Comparison of ENCODE assay signal across 9 cellular contexts in the genomic region with DNA sequence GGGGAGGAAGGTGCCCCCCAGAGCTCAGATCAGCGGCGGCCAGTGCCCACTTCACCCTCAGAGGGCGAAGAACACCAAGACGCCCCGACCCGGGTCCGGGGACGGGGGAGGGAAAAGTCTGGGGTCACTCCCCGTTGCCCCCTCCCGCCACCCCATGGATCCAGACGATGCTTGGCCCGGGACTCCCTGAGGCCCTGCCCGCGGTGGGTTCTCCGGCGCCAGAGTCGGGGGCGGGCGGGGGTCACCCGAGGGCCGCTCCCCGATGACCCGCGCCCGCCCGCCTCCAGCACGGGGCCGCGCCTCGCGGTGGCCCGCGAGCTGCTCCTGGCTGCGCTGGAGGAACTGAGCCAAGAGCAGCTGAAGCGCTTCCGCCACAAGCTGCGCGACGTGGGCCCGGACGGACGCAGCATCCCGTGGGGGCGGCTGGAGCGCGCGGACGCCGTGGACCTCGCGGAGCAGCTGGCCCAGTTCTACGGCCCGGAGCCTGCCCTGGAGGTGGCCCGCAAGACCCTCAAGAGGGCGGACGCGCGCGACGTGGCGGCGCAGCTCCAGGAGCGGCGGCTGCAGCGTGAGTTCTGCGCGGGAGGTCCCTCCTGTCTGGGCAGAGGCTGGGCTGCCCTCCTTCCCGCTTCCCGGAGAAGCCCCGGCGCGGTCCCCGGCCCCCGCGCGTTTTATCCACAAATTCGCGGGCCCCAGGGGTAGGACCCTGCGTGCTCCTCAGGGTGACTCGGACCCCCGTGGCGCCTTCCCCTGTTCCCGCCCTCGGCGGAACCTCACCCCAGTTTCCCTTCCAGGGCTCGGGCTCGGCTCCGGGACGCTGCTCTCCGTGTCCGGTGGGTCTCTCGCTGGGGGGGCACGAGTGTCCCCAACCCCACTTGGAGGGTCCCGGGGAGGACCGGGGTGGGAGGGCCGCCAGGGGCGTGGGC. TPM values are rescaled to one million over a fixed set of nuclear protein-coding genes. Genes with fewer than 3 reads are reported as not detected.
DNase-seq lines count a peak whose midpoint lies in the region; ATAC-seq and TF ChIP-seq lines count a peak whose summit lies in the region.
"Had no signal": no experiment of that assay in that cellular context is flagged by ENCODE, and none has a peak within 500 bp of the region (broad histone marks: within the 10 kb centered on the region; RNA-seq: fewer than 3 reads in every experiment).

No MANE protein-coding gene starts in this region.

- no peaks in the 10 kb centered on the region for H3K36me3 Mint-ChIP-seq in activated B cell treated with CpG ODN at 0.5 μM for 24 hours (ENCODE audit: low read depth)

- H3K4me3 Mint-ChIP-seq in activated B cell treated with CpG ODN at 0.5 μM for 24 hours, result no peak overlapping the region

- H3K27ac ChIP-seq in heart left ventricle, result no peak overlapping the region

- intact Hi-C loops in activated B cell treated with CpG ODN at 0.5 μM for 24 hours (cut with micrococcal nuclease) (no loop called here), heart left ventricle (cut with DNase I) (loop anchor here in 1 of 10 donors (10.0 kb wide), 1 partner anchor 95 kb away; no protein-coding TSS in a partner anchor)

- H3K9me3 ChIP-seq in heart left ventricle, result peaks cover 0 to 3% (median 0%) of the 10 kb centered on the region in 12 donors

- H3K27me3 ChIP-seq in heart left ventricle, result peaks cover 39 to 78% (median 57%) of the 10 kb centered on the region in 9 donors

- peaks cover 18% of the 10 kb centered on the region for H3K27me3 Mint-ChIP-seq in activated B cell treated with CpG ODN at 0.5 μM for 24 hours

- TF ChIP-seq CTCF in GM10266 (IDR thresholded peaks at IDR 0.05; ENCODE audit: control insufficient read depth, insufficient read depth, low read depth, missing control alignments) (no peak), activated B cell treated with CpG ODN at 0.5 μM for 24 hours (IDR thresholded peaks at IDR 0.05) (no peak), heart left ventricle (IDR thresholded peaks at IDR 0.05) (no peak)

- no peak overlapping the region for H3K27ac Mint-ChIP-seq in activated B cell treated with CpG ODN at 0.5 μM for 24 hours

- DNase-seq in GM10266 (ENCODE audit: extremely low spot score) (peak; percentile 44), activated B cell treated with CpG ODN at 0.5 μM for 24 hours (no peak), heart left ventricle (peak in 4 of 5 donors; percentile 16 to 63 (median 28)), retina (peak; percentile 39), SW 1271 (lab: John Stamatoyannopoulos, UW) (no peak), erythroblast (lab: John Stamatoyannopoulos, UW) (no peak)

- TF ChIP-seq POLR2A in heart left ventricle (IDR thresholded peaks at IDR 0.05) (no peak), erythroblast (IDR thresholded peaks at IDR 0.05; ENCODE audit: low read length) (no peak)

- peaks cover 3% of the 10 kb centered on the region for H3K9me3 Mint-ChIP-seq in activated B cell treated with CpG ODN at 0.5 μM for 24 hours

- no peaks in the 10 kb centered on the region for H3K36me3 ChIP-seq in heart left ventricle

- peaks cover 0 to 31% (median 16%) of the 10 kb centered on the region in 12 donors for H3K4me1 ChIP-seq in heart left ventricle

- WGBS in heart left ventricle, 4 donors, result 12 to 16% (median 16%) methylated on average over 34 to 97 of the region's 97 CpGs

- ATAC-seq in activated B cell treated with CpG ODN at 0.5 μM for 24 hours (ENCODE audit: low read depth), result peak; percentile 48
- ATAC-seq in heart left ventricle, result peak in 3 of 4 donors; percentile 33 to 38 (median 35)
- no peak for ATAC-seq in GM18907 (IDR thresholded peaks at IDR 0.05; ENCODE audit: unreplicated experiment)
- ATAC-seq in HG02840 (IDR thresholded peaks at IDR 0.05; ENCODE audit: low FRiP score, unreplicated experiment), result no peak

- H3K4me1 Mint-ChIP-seq in activated B cell treated with CpG ODN at 0.5 μM for 24 hours, result peaks cover 36% of the 10 kb centered on the region

- peak overlapping the region in 11 of 12 donors; percentile 3 to 49 (median 31) for H3K4me3 ChIP-seq in heart left ventricle

- CTCF ChIA-PET in activated B cell treated with CpG ODN at 0.5 μM for 24 hours (lab: Charles Lee), result interaction anchor here (0.7 to 3.5 kb wide), 6 partner anchors 26 to 169 kb away, joined by 3 to 21 read pairs (median 3); no protein-coding TSS in a partner anchor

- POLR2A ChIA-PET in activated B cell treated with CpG ODN at 0.5 μM for 24 hours (lab: Charles Lee), result interaction anchor here (0.7 to 6.5 kb wide), 10 partner anchors 8 to 72 kb away, joined by 3 to 74 read pairs (median 5); a partner anchor contains a TSS

RNA-seq across cellular contexts. Expression of a gene that starts 1.1 kb away (rescaled TPM):
- total RNA-seq in activated B cell treated with CpG ODN at 0.5 μM for 24 hours (0.46 and 0.64 TPM in 2 replicates), heart left ventricle (under 1 TPM in 4 of 9 donors, not detected in 5; 0.09 to 0.20 (median 0.16) TPM)
- under 1 TPM in 1 of 2 donors, not detected in 1; 0.14 TPM for polyA plus RNA-seq in heart left ventricle

RNA-seq across cellular contexts. Expression of a gene that starts 9.6 kb away (rescaled TPM):
- total RNA-seq in activated B cell treated with CpG ODN at 0.5 μM for 24 hours (62.3 and 74.1 TPM in 2 replicates), heart left ventricle (10 to 100 TPM in 2 of 9 donors, 1 to 10 TPM in 7; 4.5 to 11.1 (median 6.2) TPM)
- polyA plus RNA-seq in heart left ventricle, result 10 to 100 TPM in 1 of 2 donors, 1 to 10 TPM in 1; 9.4 to 15.7 TPM

RNA-seq across cellular contexts. Expression of a gene that starts 20.0 kb away (rescaled TPM):
- total RNA-seq in activated B cell treated with CpG ODN at 0.5 μM for 24 hours (not detected in 2 replicates), heart left ventricle (not detected)
- polyA plus RNA-seq in heart left ventricle, result not detected
- total RNA-seq: OCI-LY7 had no signal

RNA-seq across cellular contexts. Expression of a gene that starts 28.3 kb away (rescaled TPM):
- 112 and 125 TPM in 2 replicates for total RNA-seq in activated B cell treated with CpG ODN at 0.5 μM for 24 hours
- total RNA-seq in heart left ventricle, result 100 to 1,000 TPM; 116 to 412 (median 149) TPM
- polyA plus RNA-seq in heart left ventricle, result 100 to 1,000 TPM; 270 to 501 TPM

RNA-seq across cellular contexts. Expression of a gene that starts 34.5 kb away (rescaled TPM):
- total RNA-seq in activated B cell treated with CpG ODN at 0.5 μM for 24 hours (21.2 and 25.3 TPM in 2 replicates), heart left ventricle (100 to 1,000 TPM in 6 of 9 donors, 10 to 100 TPM in 3; 61.3 to 277 (median 127) TPM)
- polyA plus RNA-seq in heart left ventricle, result 100 to 1,000 TPM; 158 to 278 TPM

Comparison
In these comparisons a context has a peak if more than half of its experiments do, and no peak if none do; other contexts are left out.
1. DNase-seq: peak in GM10266 (single experiment), heart left ventricle (4 of 5) and retina (single experiment); none in activated B cell treated with CpG ODN at 0.5 μM for 24 hours (single experiment), SW 1271 (0 of 2) and erythroblast (0 of 2).
2. ATAC-seq: peak in activated B cell treated with CpG ODN at 0.5 μM for 24 hours (single experiment) and heart left ventricle (3 of 4); none in GM18907 (single experiment) and HG02840 (single experiment).